In genomic region chr10:8069108-8069507, GRCh38 we compare ENCODE assay signal across 18 cellular contexts. TPM values are rescaled to one million over a fixed set of nuclear protein-coding genes. Genes with fewer than 3 reads are reported as not detected.
A peak's percentile ranks its signal among the peaks of the same experiment; 100 is the strongest.
DNase-seq lines count a peak whose midpoint lies in the region; ATAC-seq and TF ChIP-seq lines count a peak whose summit lies in the region.
"Had no signal": no experiment of that assay in that cellular context is flagged by ENCODE, and none has a peak within 500 bp of the region (broad histone marks: within the 10 kb centered on the region; RNA-seq: fewer than 3 reads in every experiment).

No MANE protein-coding gene starts in this region.

- H3K4me3 ChIP-seq in WI38 (ENCODE audit: low read depth, low read length) = peak overlapping the region; percentile 24
- H3K4me3 ChIP-seq in effector memory CD4-positive, alpha-beta T cell (ENCODE audit: insufficient read depth, low read depth, low read length, poor library complexity, severe bottlenecking) = no peak overlapping the region
- H3K4me3 ChIP-seq: MG63, stomach had no signal

- no peaks in the 10 kb centered on the region for H3K27me3 Mint-ChIP-seq in T-helper 1 cell treated with Interleukin-12 subunit alpha and Interleukin-12 subunit beta and Interleukin-4 antibody, amounts not matched to agents 30 μg/mL and 1 μg/mL, for 36 hours (ENCODE audit: low read depth)
- no peaks in the 10 kb centered on the region for H3K27me3 Mint-ChIP-seq in natural killer cell (ENCODE audit: low read depth in 2 of 2)

- no peak overlapping the region for H3K27ac ChIP-seq in effector memory CD4-positive, alpha-beta T cell (ENCODE audit: insufficient read depth, low read length, poor library complexity, severe bottlenecking)
- H3K27ac ChIP-seq: stomach had no signal

- H3K9me3 ChIP-seq in effector memory CD4-positive, alpha-beta T cell (ENCODE audit: control insufficient read depth, low read length) = no peaks in the 10 kb centered on the region
- H3K9me3 ChIP-seq: Caco-2, MG63, stomach had no signal

- DNase-seq in T-helper 1 cell = no peak
- no peak for DNase-seq in natural killer cell
- DNase-seq in iPS-NIHi11 (ENCODE audit: low spot score) = no peak
- no peak for DNase-seq in effector memory CD4-positive, alpha-beta T cell
- no peak for DNase-seq in NCI-H1105 (lab: John Stamatoyannopoulos, UW)
- DNase-seq: 8988T; Caco-2; effector CD8-positive, alpha-beta T cell; foreskin fibroblast; mesendoderm; NK-92 treated with Interleukin-12 subunit alpha and Interleukin-12 subunit beta, amount 100 ng/mL, for 24 hours; nucleus accumbens; SIG-M5; stomach had no signal

- no peaks in the 10 kb centered on the region for H3K27me3 ChIP-seq in effector memory CD4-positive, alpha-beta T cell (replicated peaks; ENCODE audit: control insufficient read depth, insufficient read depth, low read length, poor library complexity, severe bottlenecking)
- H3K27me3 ChIP-seq: MG63 had no signal

- H3K36me3 Mint-ChIP-seq in T-helper 1 cell treated with Interleukin-12 subunit alpha and Interleukin-12 subunit beta and Interleukin-4 antibody, amounts not matched to agents 30 μg/mL and 1 μg/mL, for 36 hours (ENCODE audit: low read depth) = peaks cover 86% of the 10 kb centered on the region
- H3K36me3 Mint-ChIP-seq in natural killer cell = peaks cover 60% of the 10 kb centered on the region

- H3K27ac Mint-ChIP-seq in T-helper 1 cell treated with Interleukin-12 subunit alpha and Interleukin-12 subunit beta and Interleukin-4 antibody, amounts not matched to agents 30 μg/mL and 1 μg/mL, for 36 hours = peak overlapping the region; percentile 45
- H3K27ac Mint-ChIP-seq in natural killer cell = peak overlapping the region in 1 of 2 donors; percentile 98

- H3K4me1 Mint-ChIP-seq in T-helper 1 cell treated with Interleukin-12 subunit alpha and Interleukin-12 subunit beta and Interleukin-4 antibody, amounts not matched to agents 30 μg/mL and 1 μg/mL, for 36 hours (ENCODE audit: low read depth) = peaks cover 72% of the 10 kb centered on the region
- peaks cover 63 to 75% of the 10 kb centered on the region in 2 donors for H3K4me1 Mint-ChIP-seq in natural killer cell

- H3K4me3 Mint-ChIP-seq in T-helper 1 cell treated with Interleukin-12 subunit alpha and Interleukin-12 subunit beta and Interleukin-4 antibody, amounts not matched to agents 30 μg/mL and 1 μg/mL, for 36 hours = no peak overlapping the region
- H3K4me3 Mint-ChIP-seq in natural killer cell = peak overlapping the region; percentile 21

- peaks cover 87% of the 10 kb centered on the region for H3K36me3 ChIP-seq in effector memory CD4-positive, alpha-beta T cell (ENCODE audit: control insufficient read depth, insufficient read depth, low read length)
- H3K36me3 ChIP-seq: MG63, stomach had no signal

- H3K9me3 Mint-ChIP-seq in T-helper 1 cell treated with Interleukin-12 subunit alpha and Interleukin-12 subunit beta and Interleukin-4 antibody, amounts not matched to agents 30 μg/mL and 1 μg/mL, for 36 hours = no peaks in the 10 kb centered on the region
- H3K9me3 Mint-ChIP-seq in natural killer cell = no peaks in the 10 kb centered on the region

- intact Hi-C loops in natural killer cell (cut with micrococcal nuclease) = no loop called here

- ATAC-seq in GM19395 (IDR thresholded peaks at IDR 0.05; ENCODE audit: unreplicated experiment) = peak; percentile 52
- no peak for ATAC-seq in natural killer cell

- H3K4me1 ChIP-seq in effector memory CD4-positive, alpha-beta T cell (ENCODE audit: control insufficient read depth, insufficient read depth, low read length, poor library complexity, severe bottlenecking) = peaks cover 26% of the 10 kb centered on the region
- H3K4me1 ChIP-seq: stomach had no signal

- no peak for TF ChIP-seq CTCF in WI38 (IDR thresholded peaks at IDR 0.05; ENCODE audit: low read depth, low read length)
- TF ChIP-seq CTCF in natural killer cell (IDR thresholded peaks at IDR 0.05) = no peak

RNA-seq across cellular contexts. Expression of gene GATA3, which starts 14.6 kb away (rescaled TPM):
- 10 to 100 TPM; 50.3 to 92.2 (median 68.8) TPM for total RNA-seq in natural killer cell
